Comparison of ENCODE assay signal across 8 cellular contexts in genomic region chr4:185470503-185471195, GRCh38. TPM values are rescaled to one million over a fixed set of nuclear protein-coding genes. Genes with fewer than 3 reads are reported as not detected.
DNase-seq lines count a peak whose midpoint lies in the region; ATAC-seq and TF ChIP-seq lines count a peak whose summit lies in the region.

No MANE protein-coding gene starts in this region.

- peak overlapping the region; percentile 99 for H3K4me2 ChIP-seq in smooth muscle cell

- no peaks in the 10 kb centered on the region for H3F3A ChIP-seq in smooth muscle cell (ENCODE audit: low read depth)

- H3K4me1 ChIP-seq in smooth muscle cell (ENCODE audit: low read depth), result no peaks in the 10 kb centered on the region

- H3K9ac ChIP-seq in smooth muscle cell (ENCODE audit: low read depth), result peak overlapping the region; percentile 65

- H3K27me3 ChIP-seq in kidney epithelial cell (ENCODE audit: control insufficient read depth, insufficient read depth, low read length) (peaks cover 7% of the 10 kb centered on the region), smooth muscle cell (ENCODE audit: low read depth) (no peaks in the 10 kb centered on the region)

- H3K4me3 ChIP-seq in kidney epithelial cell (ENCODE audit: low read depth, low read length) (peak overlapping the region; percentile 47), smooth muscle cell (peak overlapping the region; percentile 84)

- ATAC-seq in HG03571 (IDR thresholded peaks at IDR 0.05; ENCODE audit: unreplicated experiment), result peak; percentile 21

- H3K9me3 ChIP-seq in smooth muscle cell (replicated peaks; ENCODE audit: low read depth), result no peaks in the 10 kb centered on the region

- TF ChIP-seq CTCF in kidney epithelial cell (IDR thresholded peaks at IDR 0.05; ENCODE audit: insufficient read depth, low read length, poor library complexity, severe bottlenecking), result no peak
- no peak for TF ChIP-seq CTCF in smooth muscle cell (IDR thresholded peaks at IDR 0.05; ENCODE audit: borderline replicate concordance, insufficient read depth, poor library complexity, severe bottlenecking)

- H3K27ac ChIP-seq in smooth muscle cell (ENCODE audit: low read depth), result no peak overlapping the region

- H3K4me3 Mint-ChIP-seq in T-helper 1 cell treated with Interleukin-12 subunit alpha and Interleukin-12 subunit beta and Interleukin-4 antibody, amounts not matched to agents 30 μg/mL and 1 μg/mL, for 36 hours, result peak overlapping the region; percentile 73

- H3K36me3 Mint-ChIP-seq in T-helper 1 cell treated with Interleukin-12 subunit alpha and Interleukin-12 subunit beta and Interleukin-4 antibody, amounts not matched to agents 30 μg/mL and 1 μg/mL, for 36 hours (ENCODE audit: low read depth), result no peaks in the 10 kb centered on the region

- H4K20me1 ChIP-seq in smooth muscle cell (ENCODE audit: low read depth), result no peaks in the 10 kb centered on the region

- H3K27me3 Mint-ChIP-seq in T-helper 1 cell treated with Interleukin-12 subunit alpha and Interleukin-12 subunit beta and Interleukin-4 antibody, amounts not matched to agents 30 μg/mL and 1 μg/mL, for 36 hours (ENCODE audit: low read depth), result peaks cover 67% of the 10 kb centered on the region

- no peaks in the 10 kb centered on the region for H3K79me2 ChIP-seq in smooth muscle cell (ENCODE audit: low read depth)

- peak; percentile 53 for DNase-seq in NCI-H345 (lab: John Stamatoyannopoulos, UW)
- no peak for DNase-seq in NCI-H345 treated with DMSO at 0.1 percent for 48 hours (lab: John Stamatoyannopoulos, UW; ENCODE audit: unreplicated experiment)
- peak; percentile 59 for DNase-seq in central memory CD4-positive, alpha-beta T cell
- DNase-seq in kidney epithelial cell (ENCODE audit: low read depth), result no peak
- no peak for DNase-seq in smooth muscle cell (lab: John Stamatoyannopoulos, UW; ENCODE audit: unreplicated experiment)
- DNase-seq in GM19238 (ENCODE audit: insufficient read length, low spot score), result no peak

- 7% methylated on average over 40 of the region's 41 CpGs for WGBS in smooth muscle cell (ENCODE audit: low lambda C conversion rate)

- H3K36me3 ChIP-seq in kidney epithelial cell (ENCODE audit: control insufficient read depth, insufficient read depth, low read length), result no peaks in the 10 kb centered on the region
- no peaks in the 10 kb centered on the region for H3K36me3 ChIP-seq in smooth muscle cell (ENCODE audit: low read depth)

- no peak overlapping the region for H3K27ac Mint-ChIP-seq in T-helper 1 cell treated with Interleukin-12 subunit alpha and Interleukin-12 subunit beta and Interleukin-4 antibody, amounts not matched to agents 30 μg/mL and 1 μg/mL, for 36 hours

- no peaks in the 10 kb centered on the region for H3K9me3 Mint-ChIP-seq in T-helper 1 cell treated with Interleukin-12 subunit alpha and Interleukin-12 subunit beta and Interleukin-4 antibody, amounts not matched to agents 30 μg/mL and 1 μg/mL, for 36 hours

- peak overlapping the region; percentile 100 for H2AFZ ChIP-seq in smooth muscle cell (ENCODE audit: low read depth)

- H3K4me1 Mint-ChIP-seq in T-helper 1 cell treated with Interleukin-12 subunit alpha and Interleukin-12 subunit beta and Interleukin-4 antibody, amounts not matched to agents 30 μg/mL and 1 μg/mL, for 36 hours (ENCODE audit: low read depth), result peaks cover 10% of the 10 kb centered on the region

RNA-seq across cellular contexts. Expression of gene CCDC110, which starts 0.9 kb away (rescaled TPM):
- total RNA-seq in kidney epithelial cell (0.14 and 0.38 TPM in 2 replicates), smooth muscle cell (2.5 and 9.9 TPM in 2 replicates)
- polyA plus RNA-seq in smooth muscle cell, result 0.92 and 2.3 TPM in 2 replicates

RNA-seq across cellular contexts. Expression of gene UFSP2, which starts 44.9 kb away (rescaled TPM):
- total RNA-seq in kidney epithelial cell, result 30.3 and 37.9 TPM in 2 replicates
- 36.6 and 45.8 TPM in 2 replicates for total RNA-seq in smooth muscle cell
- 49.7 and 65.0 TPM in 2 replicates for polyA plus RNA-seq in smooth muscle cell

Comparison
In these comparisons a context has a peak if more than half of its experiments do, and no peak if none do; other contexts are left out.
1. DNase-seq: peak in NCI-H345 (single experiment) and central memory CD4-positive, alpha-beta T cell (single experiment); none in NCI-H345 treated with DMSO at 0.1 percent for 48 hours (single experiment), kidney epithelial cell (single experiment), smooth muscle cell (single experiment) and GM19238 (single experiment).